1 cellular context compared by ENCODE assay signal in the genomic region with DNA sequence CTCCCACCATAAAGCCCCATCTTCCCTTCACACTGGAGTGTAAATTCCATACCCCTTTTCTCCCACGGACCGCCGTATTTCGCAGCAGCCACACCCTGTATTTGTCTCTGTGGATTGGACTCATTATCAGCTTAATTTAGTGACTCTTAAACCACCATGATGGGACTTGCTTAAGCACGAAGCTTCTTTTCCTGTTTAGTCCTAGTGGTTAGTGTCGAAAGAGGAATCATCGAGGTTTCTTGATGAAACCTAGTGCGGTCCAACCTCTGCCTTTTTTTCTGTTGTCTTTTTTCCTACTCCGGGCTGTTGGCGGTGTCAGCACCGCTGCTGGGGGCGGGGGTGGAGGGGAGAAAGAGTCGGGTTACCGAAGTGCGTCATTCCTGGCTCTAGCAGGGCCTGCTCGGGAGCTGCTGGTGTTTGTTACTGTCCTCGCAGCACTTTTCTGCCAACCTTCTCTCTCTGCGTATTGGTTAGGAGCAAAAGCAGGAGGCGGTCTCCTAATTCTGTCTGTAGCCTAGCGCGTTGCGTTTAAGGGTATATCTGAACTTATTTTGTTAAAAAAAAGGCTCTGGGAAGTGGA.
A peak's percentile ranks its signal among the peaks of the same experiment; 100 is the strongest.
TF ChIP-seq lines count a peak whose summit lies in the region.

No MANE protein-coding gene starts in this region.

TF ChIP-seq in GM12878, 131 proteins besides CTCF, POLR2A, EP300 and RAD21 (continued from another document and continues in another):
- TF ChIP-seq, protein P1, sequence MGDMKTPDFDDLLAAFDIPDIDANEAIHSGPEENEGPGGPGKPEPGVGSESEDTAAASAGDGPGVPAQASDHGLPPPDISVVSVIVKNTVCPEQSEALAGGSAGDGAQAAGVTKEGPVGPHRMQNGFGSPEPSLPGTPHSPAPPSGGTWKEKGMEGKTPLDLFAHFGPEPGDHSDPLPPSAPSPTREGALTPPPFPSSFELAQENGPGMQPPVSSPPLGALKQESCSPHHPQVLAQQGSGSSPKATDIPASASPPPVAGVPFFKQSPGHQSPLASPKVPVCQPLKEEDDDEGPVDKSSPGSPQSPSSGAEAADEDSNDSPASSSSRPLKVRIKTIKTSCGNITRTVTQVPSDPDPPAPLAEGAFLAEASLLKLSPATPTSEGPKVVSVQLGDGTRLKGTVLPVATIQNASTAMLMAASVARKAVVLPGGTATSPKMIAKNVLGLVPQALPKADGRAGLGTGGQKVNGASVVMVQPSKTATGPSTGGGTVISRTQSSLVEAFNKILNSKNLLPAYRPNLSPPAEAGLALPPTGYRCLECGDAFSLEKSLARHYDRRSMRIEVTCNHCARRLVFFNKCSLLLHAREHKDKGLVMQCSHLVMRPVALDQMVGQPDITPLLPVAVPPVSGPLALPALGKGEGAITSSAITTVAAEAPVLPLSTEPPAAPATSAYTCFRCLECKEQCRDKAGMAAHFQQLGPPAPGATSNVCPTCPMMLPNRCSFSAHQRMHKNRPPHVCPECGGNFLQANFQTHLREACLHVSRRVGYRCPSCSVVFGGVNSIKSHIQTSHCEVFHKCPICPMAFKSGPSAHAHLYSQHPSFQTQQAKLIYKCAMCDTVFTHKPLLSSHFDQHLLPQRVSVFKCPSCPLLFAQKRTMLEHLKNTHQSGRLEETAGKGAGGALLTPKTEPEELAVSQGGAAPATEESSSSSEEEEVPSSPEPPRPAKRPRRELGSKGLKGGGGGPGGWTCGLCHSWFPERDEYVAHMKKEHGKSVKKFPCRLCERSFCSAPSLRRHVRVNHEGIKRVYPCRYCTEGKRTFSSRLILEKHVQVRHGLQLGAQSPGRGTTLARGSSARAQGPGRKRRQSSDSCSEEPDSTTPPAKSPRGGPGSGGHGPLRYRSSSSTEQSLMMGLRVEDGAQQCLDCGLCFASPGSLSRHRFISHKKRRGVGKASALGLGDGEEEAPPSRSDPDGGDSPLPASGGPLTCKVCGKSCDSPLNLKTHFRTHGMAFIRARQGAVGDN (IDR thresholded peaks at IDR 0.05) = no peak
- peak; percentile 80 for TF ChIP-seq CREB1 (IDR thresholded peaks at IDR 0.05; ENCODE audit: low read depth)
- TF ChIP-seq HDGF (IDR thresholded peaks at IDR 0.05) = no peak
- TF ChIP-seq, protein P2, sequence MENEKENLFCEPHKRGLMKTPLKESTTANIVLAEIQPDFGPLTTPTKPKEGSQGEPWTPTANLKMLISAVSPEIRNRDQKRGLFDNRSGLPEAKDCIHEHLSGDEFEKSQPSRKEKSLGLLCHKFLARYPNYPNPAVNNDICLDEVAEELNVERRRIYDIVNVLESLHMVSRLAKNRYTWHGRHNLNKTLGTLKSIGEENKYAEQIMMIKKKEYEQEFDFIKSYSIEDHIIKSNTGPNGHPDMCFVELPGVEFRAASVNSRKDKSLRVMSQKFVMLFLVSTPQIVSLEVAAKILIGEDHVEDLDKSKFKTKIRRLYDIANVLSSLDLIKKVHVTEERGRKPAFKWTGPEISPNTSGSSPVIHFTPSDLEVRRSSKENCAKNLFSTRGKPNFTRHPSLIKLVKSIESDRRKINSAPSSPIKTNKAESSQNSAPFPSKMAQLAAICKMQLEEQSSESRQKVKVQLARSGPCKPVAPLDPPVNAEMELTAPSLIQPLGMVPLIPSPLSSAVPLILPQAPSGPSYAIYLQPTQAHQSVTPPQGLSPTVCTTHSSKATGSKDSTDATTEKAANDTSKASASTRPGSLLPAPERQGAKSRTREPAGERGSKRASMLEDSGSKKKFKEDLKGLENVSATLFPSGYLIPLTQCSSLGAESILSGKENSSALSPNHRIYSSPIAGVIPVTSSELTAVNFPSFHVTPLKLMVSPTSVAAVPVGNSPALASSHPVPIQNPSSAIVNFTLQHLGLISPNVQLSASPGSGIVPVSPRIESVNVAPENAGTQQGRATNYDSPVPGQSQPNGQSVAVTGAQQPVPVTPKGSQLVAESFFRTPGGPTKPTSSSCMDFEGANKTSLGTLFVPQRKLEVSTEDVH (IDR thresholded peaks at IDR 0.05; ENCODE audit: low read depth, partially characterized antibody) = no peak
- no peak for TF ChIP-seq LARP7 (IDR thresholded peaks at IDR 0.05)
- no peak for TF ChIP-seq STAT3 (IDR thresholded peaks at IDR 0.05; ENCODE audit: low read depth, low read length)
- TF ChIP-seq, protein P3, sequence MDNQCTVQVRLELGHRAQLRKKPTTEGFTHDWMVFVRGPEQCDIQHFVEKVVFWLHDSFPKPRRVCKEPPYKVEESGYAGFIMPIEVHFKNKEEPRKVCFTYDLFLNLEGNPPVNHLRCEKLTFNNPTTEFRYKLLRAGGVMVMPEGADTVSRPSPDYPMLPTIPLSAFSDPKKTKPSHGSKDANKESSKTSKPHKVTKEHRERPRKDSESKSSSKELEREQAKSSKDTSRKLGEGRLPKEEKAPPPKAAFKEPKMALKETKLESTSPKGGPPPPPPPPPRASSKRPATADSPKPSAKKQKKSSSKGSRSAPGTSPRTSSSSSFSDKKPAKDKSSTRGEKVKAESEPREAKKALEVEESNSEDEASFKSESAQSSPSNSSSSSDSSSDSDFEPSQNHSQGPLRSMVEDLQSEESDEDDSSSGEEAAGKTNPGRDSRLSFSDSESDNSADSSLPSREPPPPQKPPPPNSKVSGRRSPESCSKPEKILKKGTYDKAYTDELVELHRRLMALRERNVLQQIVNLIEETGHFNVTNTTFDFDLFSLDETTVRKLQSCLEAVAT (IDR thresholded peaks at IDR 0.05) = peak; percentile 95
- TF ChIP-seq, protein P4, sequence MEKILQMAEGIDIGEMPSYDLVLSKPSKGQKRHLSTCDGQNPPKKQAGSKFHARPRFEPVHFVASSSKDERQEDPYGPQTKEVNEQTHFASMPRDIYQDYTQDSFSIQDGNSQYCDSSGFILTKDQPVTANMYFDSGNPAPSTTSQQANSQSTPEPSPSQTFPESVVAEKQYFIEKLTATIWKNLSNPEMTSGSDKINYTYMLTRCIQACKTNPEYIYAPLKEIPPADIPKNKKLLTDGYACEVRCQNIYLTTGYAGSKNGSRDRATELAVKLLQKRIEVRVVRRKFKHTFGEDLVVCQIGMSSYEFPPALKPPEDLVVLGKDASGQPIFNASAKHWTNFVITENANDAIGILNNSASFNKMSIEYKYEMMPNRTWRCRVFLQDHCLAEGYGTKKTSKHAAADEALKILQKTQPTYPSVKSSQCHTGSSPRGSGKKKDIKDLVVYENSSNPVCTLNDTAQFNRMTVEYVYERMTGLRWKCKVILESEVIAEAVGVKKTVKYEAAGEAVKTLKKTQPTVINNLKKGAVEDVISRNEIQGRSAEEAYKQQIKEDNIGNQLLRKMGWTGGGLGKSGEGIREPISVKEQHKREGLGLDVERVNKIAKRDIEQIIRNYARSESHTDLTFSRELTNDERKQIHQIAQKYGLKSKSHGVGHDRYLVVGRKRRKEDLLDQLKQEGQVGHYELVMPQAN (conservative IDR thresholded peaks at IDR 0.05) = 0 out of 2 replicates have a peak, but pooled peaks have one; percentile 40
- no peak for TF ChIP-seq CEBPB (IDR thresholded peaks at IDR 0.05; ENCODE audit: borderline replicate concordance in 1 of 2, low read depth in 2 of 2, low read length in 2 of 2)
- TF ChIP-seq NFIC (IDR thresholded peaks at IDR 0.05; ENCODE audit: low read depth, low read length) = no peak
- TF ChIP-seq SUZ12 (IDR thresholded peaks at IDR 0.05; ENCODE audit: unreplicated experiment) = no peak
- TF ChIP-seq SMAD1 (IDR thresholded peaks at IDR 0.05; ENCODE audit: low read depth, partially characterized antibody) = no peak
- no peak for TF ChIP-seq BHLHE40 (IDR thresholded peaks at IDR 0.05; ENCODE audit: borderline replicate concordance in 1 of 2, low read depth in 2 of 2, low read length in 1 of 2)
- TF ChIP-seq ZNF384 (IDR thresholded peaks at IDR 0.05; ENCODE audit: borderline replicate concordance, low read depth, low read length) = no peak; the same call in 1 of the 2 replicates
- TF ChIP-seq RUNX3 (IDR thresholded peaks at IDR 0.05; ENCODE audit: low read length) = peak; percentile 80
- TF ChIP-seq RBBP5 (conservative IDR thresholded peaks at IDR 0.05) = no peak
- TF ChIP-seq KDM1A (IDR thresholded peaks at IDR 0.05; ENCODE audit: borderline replicate concordance) = no peak
- TF ChIP-seq STAT1 (conservative IDR thresholded peaks at IDR 0.05) = no peak
- no peak for TF ChIP-seq ZZZ3 (IDR thresholded peaks at IDR 0.05; ENCODE audit: control insufficient read depth, insufficient read length, low read depth)
- no peak for TF ChIP-seq SMAD5 (IDR thresholded peaks at IDR 0.05; ENCODE audit: low read depth)
- TF ChIP-seq, protein P5, sequence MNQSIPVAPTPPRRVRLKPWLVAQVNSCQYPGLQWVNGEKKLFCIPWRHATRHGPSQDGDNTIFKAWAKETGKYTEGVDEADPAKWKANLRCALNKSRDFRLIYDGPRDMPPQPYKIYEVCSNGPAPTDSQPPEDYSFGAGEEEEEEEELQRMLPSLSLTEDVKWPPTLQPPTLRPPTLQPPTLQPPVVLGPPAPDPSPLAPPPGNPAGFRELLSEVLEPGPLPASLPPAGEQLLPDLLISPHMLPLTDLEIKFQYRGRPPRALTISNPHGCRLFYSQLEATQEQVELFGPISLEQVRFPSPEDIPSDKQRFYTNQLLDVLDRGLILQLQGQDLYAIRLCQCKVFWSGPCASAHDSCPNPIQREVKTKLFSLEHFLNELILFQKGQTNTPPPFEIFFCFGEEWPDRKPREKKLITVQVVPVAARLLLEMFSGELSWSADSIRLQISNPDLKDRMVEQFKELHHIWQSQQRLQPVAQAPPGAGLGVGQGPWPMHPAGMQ (IDR thresholded peaks at IDR 0.05; ENCODE audit: borderline replicate concordance) = no peak
- TF ChIP-seq, protein P6, sequence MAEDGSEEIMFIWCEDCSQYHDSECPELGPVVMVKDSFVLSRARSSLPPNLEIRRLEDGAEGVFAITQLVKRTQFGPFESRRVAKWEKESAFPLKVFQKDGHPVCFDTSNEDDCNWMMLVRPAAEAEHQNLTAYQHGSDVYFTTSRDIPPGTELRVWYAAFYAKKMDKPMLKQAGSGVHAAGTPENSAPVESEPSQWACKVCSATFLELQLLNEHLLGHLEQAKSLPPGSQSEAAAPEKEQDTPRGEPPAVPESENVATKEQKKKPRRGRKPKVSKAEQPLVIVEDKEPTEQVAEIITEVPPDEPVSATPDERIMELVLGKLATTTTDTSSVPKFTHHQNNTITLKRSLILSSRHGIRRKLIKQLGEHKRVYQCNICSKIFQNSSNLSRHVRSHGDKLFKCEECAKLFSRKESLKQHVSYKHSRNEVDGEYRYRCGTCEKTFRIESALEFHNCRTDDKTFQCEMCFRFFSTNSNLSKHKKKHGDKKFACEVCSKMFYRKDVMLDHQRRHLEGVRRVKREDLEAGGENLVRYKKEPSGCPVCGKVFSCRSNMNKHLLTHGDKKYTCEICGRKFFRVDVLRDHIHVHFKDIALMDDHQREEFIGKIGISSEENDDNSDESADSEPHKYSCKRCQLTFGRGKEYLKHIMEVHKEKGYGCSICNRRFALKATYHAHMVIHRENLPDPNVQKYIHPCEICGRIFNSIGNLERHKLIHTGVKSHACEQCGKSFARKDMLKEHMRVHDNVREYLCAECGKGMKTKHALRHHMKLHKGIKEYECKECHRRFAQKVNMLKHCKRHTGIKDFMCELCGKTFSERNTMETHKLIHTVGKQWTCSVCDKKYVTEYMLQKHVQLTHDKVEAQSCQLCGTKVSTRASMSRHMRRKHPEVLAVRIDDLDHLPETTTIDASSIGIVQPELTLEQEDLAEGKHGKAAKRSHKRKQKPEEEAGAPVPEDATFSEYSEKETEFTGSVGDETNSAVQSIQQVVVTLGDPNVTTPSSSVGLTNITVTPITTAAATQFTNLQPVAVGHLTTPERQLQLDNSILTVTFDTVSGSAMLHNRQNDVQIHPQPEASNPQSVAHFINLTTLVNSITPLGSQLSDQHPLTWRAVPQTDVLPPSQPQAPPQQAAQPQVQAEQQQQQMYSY (CRISPR knock-in tag; IDR thresholded peaks at IDR 0.05) = no peak
- TF ChIP-seq NBN (IDR thresholded peaks at IDR 0.05) = peak; percentile 63
- TF ChIP-seq ZNF622 (IDR thresholded peaks at IDR 0.05) = no peak
- TF ChIP-seq, protein P7, sequence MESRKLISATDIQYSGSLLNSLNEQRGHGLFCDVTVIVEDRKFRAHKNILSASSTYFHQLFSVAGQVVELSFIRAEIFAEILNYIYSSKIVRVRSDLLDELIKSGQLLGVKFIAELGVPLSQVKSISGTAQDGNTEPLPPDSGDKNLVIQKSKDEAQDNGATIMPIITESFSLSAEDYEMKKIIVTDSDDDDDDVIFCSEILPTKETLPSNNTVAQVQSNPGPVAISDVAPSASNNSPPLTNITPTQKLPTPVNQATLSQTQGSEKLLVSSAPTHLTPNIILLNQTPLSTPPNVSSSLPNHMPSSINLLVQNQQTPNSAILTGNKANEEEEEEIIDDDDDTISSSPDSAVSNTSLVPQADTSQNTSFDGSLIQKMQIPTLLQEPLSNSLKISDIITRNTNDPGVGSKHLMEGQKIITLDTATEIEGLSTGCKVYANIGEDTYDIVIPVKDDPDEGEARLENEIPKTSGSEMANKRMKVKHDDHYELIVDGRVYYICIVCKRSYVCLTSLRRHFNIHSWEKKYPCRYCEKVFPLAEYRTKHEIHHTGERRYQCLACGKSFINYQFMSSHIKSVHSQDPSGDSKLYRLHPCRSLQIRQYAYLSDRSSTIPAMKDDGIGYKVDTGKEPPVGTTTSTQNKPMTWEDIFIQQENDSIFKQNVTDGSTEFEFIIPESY (IDR thresholded peaks at IDR 0.05) = no peak
- TF ChIP-seq NFXL1 (IDR thresholded peaks at IDR 0.05; ENCODE audit: borderline replicate concordance) = no peak
- TF ChIP-seq BMI1 (IDR thresholded peaks at IDR 0.05; ENCODE audit: borderline replicate concordance) = no peak
- TF ChIP-seq SMARCA5 (IDR thresholded peaks at IDR 0.05) = no peak
- TF ChIP-seq, protein P8, sequence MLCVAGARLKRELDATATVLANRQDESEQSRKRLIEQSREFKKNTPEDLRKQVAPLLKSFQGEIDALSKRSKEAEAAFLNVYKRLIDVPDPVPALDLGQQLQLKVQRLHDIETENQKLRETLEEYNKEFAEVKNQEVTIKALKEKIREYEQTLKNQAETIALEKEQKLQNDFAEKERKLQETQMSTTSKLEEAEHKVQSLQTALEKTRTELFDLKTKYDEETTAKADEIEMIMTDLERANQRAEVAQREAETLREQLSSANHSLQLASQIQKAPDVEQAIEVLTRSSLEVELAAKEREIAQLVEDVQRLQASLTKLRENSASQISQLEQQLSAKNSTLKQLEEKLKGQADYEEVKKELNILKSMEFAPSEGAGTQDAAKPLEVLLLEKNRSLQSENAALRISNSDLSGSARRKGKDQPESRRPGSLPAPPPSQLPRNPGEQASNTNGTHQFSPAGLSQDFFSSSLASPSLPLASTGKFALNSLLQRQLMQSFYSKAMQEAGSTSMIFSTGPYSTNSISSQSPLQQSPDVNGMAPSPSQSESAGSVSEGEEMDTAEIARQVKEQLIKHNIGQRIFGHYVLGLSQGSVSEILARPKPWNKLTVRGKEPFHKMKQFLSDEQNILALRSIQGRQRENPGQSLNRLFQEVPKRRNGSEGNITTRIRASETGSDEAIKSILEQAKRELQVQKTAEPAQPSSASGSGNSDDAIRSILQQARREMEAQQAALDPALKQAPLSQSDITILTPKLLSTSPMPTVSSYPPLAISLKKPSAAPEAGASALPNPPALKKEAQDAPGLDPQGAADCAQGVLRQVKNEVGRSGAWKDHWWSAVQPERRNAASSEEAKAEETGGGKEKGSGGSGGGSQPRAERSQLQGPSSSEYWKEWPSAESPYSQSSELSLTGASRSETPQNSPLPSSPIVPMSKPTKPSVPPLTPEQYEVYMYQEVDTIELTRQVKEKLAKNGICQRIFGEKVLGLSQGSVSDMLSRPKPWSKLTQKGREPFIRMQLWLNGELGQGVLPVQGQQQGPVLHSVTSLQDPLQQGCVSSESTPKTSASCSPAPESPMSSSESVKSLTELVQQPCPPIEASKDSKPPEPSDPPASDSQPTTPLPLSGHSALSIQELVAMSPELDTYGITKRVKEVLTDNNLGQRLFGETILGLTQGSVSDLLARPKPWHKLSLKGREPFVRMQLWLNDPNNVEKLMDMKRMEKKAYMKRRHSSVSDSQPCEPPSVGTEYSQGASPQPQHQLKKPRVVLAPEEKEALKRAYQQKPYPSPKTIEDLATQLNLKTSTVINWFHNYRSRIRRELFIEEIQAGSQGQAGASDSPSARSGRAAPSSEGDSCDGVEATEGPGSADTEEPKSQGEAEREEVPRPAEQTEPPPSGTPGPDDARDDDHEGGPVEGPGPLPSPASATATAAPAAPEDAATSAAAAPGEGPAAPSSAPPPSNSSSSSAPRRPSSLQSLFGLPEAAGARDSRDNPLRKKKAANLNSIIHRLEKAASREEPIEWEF (IDR thresholded peaks at IDR 0.05; ENCODE audit: insufficient replicate concordance, low read depth, low read length) = peak; percentile 21
- TF ChIP-seq SREBF2 (IDR thresholded peaks at IDR 0.05; ENCODE audit: low read length) = no peak
